ENCODE assay signal across 9 cellular contexts in genomic region chr11:66880484-66881211, GRCh38. TPM values are rescaled to one million over a fixed set of nuclear protein-coding genes. Genes with fewer than 3 reads are reported as not detected.
A peak's percentile ranks its signal among the peaks of the same experiment; 100 is the strongest.
DNase-seq lines count a peak whose midpoint lies in the region; ATAC-seq and TF ChIP-seq lines count a peak whose summit lies in the region.
"Had no signal": no experiment of that assay in that cellular context is flagged by ENCODE, and none has a peak within 500 bp of the region (broad histone marks: within the 10 kb centered on the region; RNA-seq: fewer than 3 reads in every experiment).

No MANE protein-coding gene starts in this region.

- H3K9me3 ChIP-seq in mammary epithelial cell (replicated peaks; ENCODE audit: insufficient read depth, low read length) (no peaks in the 10 kb centered on the region), parathyroid adenoma (ENCODE audit: control insufficient read depth, low read length) (no peaks in the 10 kb centered on the region)
- H3K9me3 ChIP-seq: MG63, vagina had no signal

- H3K27ac ChIP-seq in mammary epithelial cell (ENCODE audit: insufficient read depth, low read depth, low read length) (no peak overlapping the region), parathyroid adenoma (peak overlapping the region; percentile 83)
- H3K27ac ChIP-seq: vagina had no signal

- H3K36me3 ChIP-seq in mammary epithelial cell (ENCODE audit: insufficient read depth, low read length) = no peaks in the 10 kb centered on the region
- H3K36me3 ChIP-seq in parathyroid adenoma (ENCODE audit: control insufficient read depth, insufficient read depth, low read length) = no peaks in the 10 kb centered on the region
- H3K36me3 ChIP-seq: MG63, vagina had no signal

- intact Hi-C loops in mammary epithelial cell (cut with micrococcal nuclease) (loop anchor here (10.0 kb wide), 1 partner anchor 144 kb away; the partner anchor contains the start of gene SYT12), posterior vena cava (cut with DNase I) (no loop called here)

- no peaks in the 10 kb centered on the region for H3K27me3 ChIP-seq in mammary epithelial cell (ENCODE audit: insufficient read depth, low read length)
- no peaks in the 10 kb centered on the region for H3K27me3 ChIP-seq in parathyroid adenoma (ENCODE audit: control insufficient read depth, insufficient read depth, low read length)
- H3K27me3 ChIP-seq: MG63, vagina had no signal

- WGBS in mammary epithelial cell (ENCODE audit: low coverage, missing lambda C conversion rate) = 6% methylated on average over 9 of the region's 11 CpGs

- no peak overlapping the region for H2AFZ ChIP-seq in mammary epithelial cell (ENCODE audit: low read depth, low read length)
- no peak overlapping the region for H2AFZ ChIP-seq in parathyroid adenoma

- dilution Hi-C loops in mammary epithelial cell (cut with HindIII; ENCODE audit: low sequenced_read_pairs) = no loop called here

- DNase-seq in HT1080 (ENCODE audit: low read depth) (peak; percentile 71), NCI-H2107 (lab: John Stamatoyannopoulos, UW) (peak; percentile 87), mammary epithelial cell (peak; percentile 92), posterior vena cava (ENCODE audit: low spot score) (no peak)
- DNase-seq: MG63 had no signal

- H3K9ac ChIP-seq in mammary epithelial cell (ENCODE audit: insufficient read depth, low read length) = no peak overlapping the region
- no peak overlapping the region for H3K9ac ChIP-seq in parathyroid adenoma

- peak in 1 of 2 donors; percentile 7 for TF ChIP-seq CTCF in mammary epithelial cell (conservative IDR thresholded peaks at IDR 0.05 in 1 of 2, IDR thresholded peaks at IDR 0.05 in 1 of 2; ENCODE audit: extremely low read depth in 1 of 2, insufficient read depth in 1 of 2, low read depth in 1 of 2, low read length in 2 of 2)
- no peak for TF ChIP-seq CTCF in parathyroid adenoma (IDR thresholded peaks at IDR 0.05)

- no TSS peak for BruUV-seq in mammary epithelial cell (replicated peaks; lab: Mats Ljungman, UMichigan)

- in situ Hi-C loops in mammary epithelial cell (cut with MboI; ENCODE audit: low sequenced_read_pairs in 2 of 2) = loop anchor here in 1 of 2 donors (10.0 kb wide), 1 partner anchor 174 kb away; the partner anchor contains the start of gene RHOD

- no peak for ATAC-seq in HG02870 (IDR thresholded peaks at IDR 0.05; ENCODE audit: unreplicated experiment)
- no peak for ATAC-seq in GM21717 (IDR thresholded peaks at IDR 0.05; ENCODE audit: unreplicated experiment)

- H3K4me2 ChIP-seq in mammary epithelial cell (ENCODE audit: insufficient read depth, low read depth, low read length) = peak overlapping the region; percentile 29
- H3K4me2 ChIP-seq in parathyroid adenoma (ENCODE audit: low read length) = peak overlapping the region; percentile 11

- H3K4me1 ChIP-seq in mammary epithelial cell (ENCODE audit: insufficient read depth, low read length) (peaks cover 43% of the 10 kb centered on the region), parathyroid adenoma (peaks cover 52% of the 10 kb centered on the region)

- H3K79me2 ChIP-seq in mammary epithelial cell (ENCODE audit: insufficient read depth, low read length) = peaks cover 42% of the 10 kb centered on the region
- H3K79me2 ChIP-seq in parathyroid adenoma = no peaks in the 10 kb centered on the region

- CTCF ChIA-PET in mammary epithelial cell (lab: Charles Lee; ENCODE audit: low non-redundant PET) = interaction anchor here (1.2 kb wide), 1 partner anchor 96 kb away, joined by 3 read pairs; no protein-coding TSS in a partner anchor

- no peaks in the 10 kb centered on the region for H4K20me1 ChIP-seq in mammary epithelial cell (ENCODE audit: insufficient read depth, low read length)

- H3K4me3 ChIP-seq in mammary epithelial cell (replicated peaks in 1 of 3; ENCODE audit: insufficient read depth in 1 of 3, low read depth in 2 of 3, low read length in 3 of 3) (no peak overlapping the region), parathyroid adenoma (ENCODE audit: low read depth, low read length) (no peak overlapping the region)
- H3K4me3 ChIP-seq: MG63, vagina had no signal

RNA-seq across cellular contexts. Expression of gene LRFN4, which starts 23.8 kb away (rescaled TPM):
- total RNA-seq in HT1080 (2014; rRNA removed; shearing (Covaris generic)) = 67.7 and 77.1 TPM in 2 replicates
- 54.7 and 66.3 TPM in 2 replicates for polyA plus RNA-seq in HT1080 (2015; cell fraction: cytosol; rRNA removed)
- polyA plus RNA-seq in HT1080 (2015; cell fraction: nucleus; rRNA removed) = 68.7 and 78.9 TPM in 2 replicates
- 10 to 100 TPM; 21.3 to 26.2 TPM for total RNA-seq in mammary epithelial cell
- polyA plus RNA-seq in mammary epithelial cell = 11.3 TPM
- polyA minus RNA-seq in mammary epithelial cell = 1.3 TPM
- 10 to 100 TPM; 15.0 to 16.9 TPM for total RNA-seq in posterior vena cava

RNA-seq across cellular contexts. Expression of gene RCE1, which starts 37.4 kb away (rescaled TPM):
- total RNA-seq in HT1080 (2014; rRNA removed; shearing (Covaris generic)) = 36.3 and 41.9 TPM in 2 replicates
- polyA plus RNA-seq in HT1080 (2015; cell fraction: cytosol; rRNA removed) = 20.2 and 26.2 TPM in 2 replicates
- 22.3 and 33.4 TPM in 2 replicates for polyA plus RNA-seq in HT1080 (2015; cell fraction: nucleus; rRNA removed)
- 10 to 100 TPM; 19.0 to 21.0 TPM for total RNA-seq in mammary epithelial cell
- polyA plus RNA-seq in mammary epithelial cell = 20.8 TPM
- 30.3 TPM for polyA minus RNA-seq in mammary epithelial cell
- total RNA-seq in posterior vena cava = 1 to 10 TPM; 7.9 to 9.1 TPM
